ENCODE assay signal across 10 cellular contexts in the genomic region with DNA sequence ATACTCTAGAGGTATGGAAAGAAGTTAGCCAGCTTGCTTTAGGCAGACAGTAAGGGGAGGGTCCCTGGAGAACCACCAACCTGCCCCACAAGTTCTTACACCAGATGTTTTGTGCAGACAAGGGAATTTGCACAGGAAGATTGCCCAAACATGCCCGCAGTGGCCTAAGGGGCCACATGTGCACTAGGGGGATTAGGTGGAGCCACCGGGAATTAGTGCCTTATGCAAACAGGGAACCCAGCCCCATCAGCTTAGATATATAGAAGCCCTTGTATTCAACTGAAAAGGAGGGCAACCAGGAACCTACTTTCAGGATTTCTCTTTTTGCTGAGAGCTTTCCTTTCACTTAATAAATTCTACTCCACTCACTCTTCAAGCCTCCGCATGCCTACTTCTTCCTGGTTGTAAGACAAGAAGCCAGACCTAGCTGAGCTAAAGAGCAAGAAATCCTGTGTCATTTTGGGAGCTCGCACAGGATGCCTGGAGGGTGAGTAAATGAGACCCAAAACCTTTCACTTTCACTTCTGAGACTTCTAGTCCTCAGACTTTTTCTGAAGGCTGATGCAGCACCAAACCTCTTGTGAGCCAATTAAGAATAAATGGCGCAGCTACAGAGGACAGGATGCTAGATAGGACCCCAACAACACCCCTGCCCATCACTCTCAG.
DNase-seq lines count a peak whose midpoint lies in the region; ATAC-seq, FAIRE-seq and TF ChIP-seq lines count a peak whose summit lies in the region.
"Had no signal": no experiment of that assay in that cellular context is flagged by ENCODE, and none has a peak within 500 bp of the region (broad histone marks: within the 10 kb centered on the region; RNA-seq: fewer than 3 reads in every experiment).

No MANE protein-coding gene starts in this region.

- no peak for TF ChIP-seq CTCF in foreskin keratinocyte (conservative IDR thresholded peaks at IDR 0.05)

- DNase-seq in foreskin keratinocyte: peak; percentile 73 to 81
- DNase-seq in islet precursor cell: no peak
- no peak for DNase-seq in GM12891 (ENCODE audit: insufficient read length, low spot score)
- no peak for DNase-seq in medulla oblongata (ENCODE audit: extremely low spot score)
- DNase-seq: activated CD4-positive, alpha-beta T cell treated with anti-CD3 and anti-CD28 coated beads, Interleukin-2, amount 50 U/mL, for 48 hours; Karpas-422 had no signal

- H3K27me3 ChIP-seq in foreskin keratinocyte: no peaks in the 10 kb centered on the region

- peak; percentile 85 for ATAC-seq in GM18868 (IDR thresholded peaks at IDR 0.05; ENCODE audit: unreplicated experiment)
- ATAC-seq in GM21717 (IDR thresholded peaks at IDR 0.05; ENCODE audit: unreplicated experiment): peak; percentile 95
- peak; percentile 82 for ATAC-seq in HG03460 (IDR thresholded peaks at IDR 0.05; ENCODE audit: unreplicated experiment)
- ATAC-seq in foreskin keratinocyte: peak; percentile 72

- FAIRE-seq in GM12891 (lab: Jason Lieb, UNC): no peak

- TF ChIP-seq POLR2A in GM12891 (IDR thresholded peaks at IDR 0.05; ENCODE audit: low read depth, low read length): no peak

- no peaks in the 10 kb centered on the region for H3K4me1 ChIP-seq in foreskin keratinocyte
- H3K4me1 ChIP-seq: parathyroid adenoma had no signal

- no peak overlapping the region for H3K27ac ChIP-seq in foreskin keratinocyte
- H3K27ac ChIP-seq: parathyroid adenoma had no signal

TF ChIP-seq in GM12891, 5 proteins besides CTCF, POLR2A, EP300 and RAD21:
- no peak for TF ChIP-seq POLR2AphosphoS5 (IDR thresholded peaks at IDR 0.05; ENCODE audit: low read depth, low read length)
- TF ChIP-seq PAX5 (IDR thresholded peaks at IDR 0.05; ENCODE audit: insufficient read depth, low read length, severe bottlenecking): no peak
- no peak for TF ChIP-seq POU2F2 (IDR thresholded peaks at IDR 0.05; ENCODE audit: low read depth, low read length)
- TF ChIP-seq TAF1 (IDR thresholded peaks at IDR 0.05; ENCODE audit: low read depth, low read length): no peak
- TF ChIP-seq SPI1 (IDR thresholded peaks at IDR 0.05; ENCODE audit: low read depth, low read length): no peak
TF ChIP-seq in GM12891: peak in this region for 0.

Comparison
In these comparisons a context has a peak if more than half of its experiments do, and no peak if none do; other contexts are left out.
1. DNase-seq: peak in foreskin keratinocyte (2 of 2); none in islet precursor cell (single experiment), GM12891 (single experiment) and medulla oblongata (single experiment).
2. Peak in every context shown above with its lines, with median percentiles within 50 percentile points of each other: ATAC-seq.